9 cellular contexts compared by ENCODE assay signal in genomic region chr3:114623420-114624046, GRCh38.
A peak's percentile ranks its signal among the peaks of the same experiment; 100 is the strongest.
DNase-seq lines count a peak whose midpoint lies in the region; ATAC-seq and TF ChIP-seq lines count a peak whose summit lies in the region.
"Had no signal": no experiment of that assay in that cellular context is flagged by ENCODE, and none has a peak within 500 bp of the region (broad histone marks: within the 10 kb centered on the region; RNA-seq: fewer than 3 reads in every experiment).

No MANE protein-coding gene starts in this region.

- no peaks in the 10 kb centered on the region for H3K27me3 ChIP-seq in H9 (ENCODE audit: insufficient read depth, low read length)

- H3K4me1 Mint-ChIP-seq in H9, result peaks cover 9 to 17% of the 10 kb centered on the region in 2 experiments; a peak in 3 of 4 replicates
- peaks cover 26% of the 10 kb centered on the region for H3K4me1 Mint-ChIP-seq in stimulated activated memory B cell treated with anti-CD40 and anti-IgM and Interleukin-4, amounts not matched to agents 10 μg/mL and 1 μg/mL and 100 μg/mL, for 72 hours

- H4K5ac ChIP-seq in H9 (ENCODE audit: insufficient read length, low read depth, low read length), result no peak overlapping the region

- no peak overlapping the region for H3K18ac ChIP-seq in H9 (ENCODE audit: insufficient read length, low read depth, low read length)

- no peak overlapping the region for H3K23ac ChIP-seq in H9 (ENCODE audit: insufficient read length, low read depth, low read length)

- H3K79me1 ChIP-seq in H9 (ENCODE audit: insufficient read depth, low read depth, low read length, poor library complexity, severe bottlenecking), result no peaks in the 10 kb centered on the region

- H2BK5ac ChIP-seq in H9 (ENCODE audit: insufficient read length, low read length), result no peak overlapping the region

- H2AFZ ChIP-seq in H9 (ENCODE audit: low read length), result no peak overlapping the region

- H3K4me1 ChIP-seq in H9 (ENCODE audit: insufficient read depth, low read length), result no peaks in the 10 kb centered on the region; the same call in 1 of the 2 replicates

- H3K9me3 ChIP-seq in H9 (ENCODE audit: control insufficient read depth, low read depth, low read length), result no peaks in the 10 kb centered on the region

- TF ChIP-seq CTCF in H9 (conservative IDR thresholded peaks at IDR 0.05) (no peak), astrocyte of the spinal cord (IDR thresholded peaks at IDR 0.05; ENCODE audit: low read depth, low read length) (no peak)

- H3K4me3 Mint-ChIP-seq in H9, result no peak overlapping the region
- H3K4me3 Mint-ChIP-seq in stimulated activated memory B cell treated with anti-CD40 and anti-IgM and Interleukin-4, amounts not matched to agents 10 μg/mL and 1 μg/mL and 100 μg/mL, for 72 hours, result no peak overlapping the region
- H3K4me3 Mint-ChIP-seq: central memory CD8-positive, alpha-beta T cell had no signal

- no peak overlapping the region for H3K4ac ChIP-seq in H9 (ENCODE audit: low read depth, low read length)

- DNase-seq in H9, result no peak
- DNase-seq in astrocyte of the spinal cord (ENCODE audit: low read depth, low spot score), result no peak
- DNase-seq in kidney tubule cell (ENCODE audit: low spot score), result peak; percentile 63
- DNase-seq in COR-L47 (lab: John Stamatoyannopoulos, UW), result no peak
- DNase-seq in iPS-NIHi7 (ENCODE audit: extremely low spot score), result no peak
- no peak for DNase-seq in inferior parietal cortex (ENCODE audit: extremely low spot score)

- no peak overlapping the region for H3K27ac ChIP-seq in H9 (ENCODE audit: insufficient read length, low read depth, low read length)

- no peaks in the 10 kb centered on the region for H3K9me3 Mint-ChIP-seq in H9
- no peaks in the 10 kb centered on the region for H3K9me3 Mint-ChIP-seq in stimulated activated memory B cell treated with anti-CD40 and anti-IgM and Interleukin-4, amounts not matched to agents 10 μg/mL and 1 μg/mL and 100 μg/mL, for 72 hours
- H3K9me3 Mint-ChIP-seq: central memory CD8-positive, alpha-beta T cell had no signal

- H3K9ac ChIP-seq in H9 (ENCODE audit: extremely low read depth, insufficient read length, low read length), result no peak overlapping the region

- H2AK5ac ChIP-seq in H9 (ENCODE audit: insufficient read length, low read length), result no peak overlapping the region

- H3K27ac Mint-ChIP-seq in H9, result no peak overlapping the region; a peak in 1 of 7 replicates
- no peak overlapping the region for H3K27ac Mint-ChIP-seq in stimulated activated memory B cell treated with anti-CD40 and anti-IgM and Interleukin-4, amounts not matched to agents 10 μg/mL and 1 μg/mL and 100 μg/mL, for 72 hours

- no peaks in the 10 kb centered on the region for H4K20me1 ChIP-seq in H9 (ENCODE audit: control insufficient read depth, insufficient read depth, insufficient read length)

- H2BK12ac ChIP-seq in H9 (ENCODE audit: insufficient read length, low read depth, low read length), result no peak overlapping the region

- H4K8ac ChIP-seq in H9 (replicated peaks; ENCODE audit: insufficient read length, low read depth, low read length), result peak overlapping the region; percentile 35

- H2BK20ac ChIP-seq in H9 (ENCODE audit: low read depth, low read length, poor library complexity, severe bottlenecking), result no peak overlapping the region

- peak; percentile 39 for ATAC-seq in stimulated activated memory B cell treated with anti-CD40 and anti-IgM and Interleukin-4, amounts not matched to agents 10 μg/mL and 1 μg/mL and 100 μg/mL, for 72 hours
- no peak for ATAC-seq in GM19395 (IDR thresholded peaks at IDR 0.05; ENCODE audit: unreplicated experiment)

- no peak overlapping the region for H2BK120ac ChIP-seq in H9 (ENCODE audit: low read depth, low read length, poor library complexity, severe bottlenecking)

- H3T11ph ChIP-seq in H9 (ENCODE audit: low read length), result no peak overlapping the region

- no peaks in the 10 kb centered on the region for H3K23me2 ChIP-seq in H9 (ENCODE audit: insufficient read length, low read depth, low read length, poor library complexity, severe bottlenecking)

- H3K4me2 ChIP-seq in H9 (ENCODE audit: insufficient read depth, insufficient read length, low read length), result no peak overlapping the region

- peak overlapping the region; percentile 61; the same call in 1 of the 2 replicates for H3K14ac ChIP-seq in H9 (ENCODE audit: insufficient read depth, low read length)

- H3K27me3 Mint-ChIP-seq in H9 (ENCODE audit: low read depth), result no peaks in the 10 kb centered on the region
- no peaks in the 10 kb centered on the region for H3K27me3 Mint-ChIP-seq in stimulated activated memory B cell treated with anti-CD40 and anti-IgM and Interleukin-4, amounts not matched to agents 10 μg/mL and 1 μg/mL and 100 μg/mL, for 72 hours
- H3K27me3 Mint-ChIP-seq: central memory CD8-positive, alpha-beta T cell had no signal

- in situ Hi-C loops in astrocyte of the spinal cord (cut with HindIII; ENCODE audit: low sequenced_read_pairs), result no loop called here

- no peak overlapping the region for H3K56ac ChIP-seq in H9 (ENCODE audit: insufficient read length, low read depth, low read length)

- H3K4me3 ChIP-seq in astrocyte of the spinal cord (ENCODE audit: low read depth, low read length), result peak overlapping the region; percentile 57

- H4K91ac ChIP-seq in H9 (ENCODE audit: insufficient read length, low read depth, low read length), result peak overlapping the region; percentile 58

- no peaks in the 10 kb centered on the region for H3K36me3 Mint-ChIP-seq in H9 (ENCODE audit: insufficient read depth in 1 of 3, low read depth in 3 of 3)
- peaks cover 16% of the 10 kb centered on the region for H3K36me3 Mint-ChIP-seq in stimulated activated memory B cell treated with anti-CD40 and anti-IgM and Interleukin-4, amounts not matched to agents 10 μg/mL and 1 μg/mL and 100 μg/mL, for 72 hours

- H3K79me2 ChIP-seq in H9 (ENCODE audit: insufficient read depth, low read length), result no peaks in the 10 kb centered on the region

- no CpG with 5 or more reads among the region's 5 CpGs for WGBS in H9 (ENCODE audit: extremely low coverage, insufficient read length, low lambda C conversion rate)

- no peak overlapping the region for H2BK15ac ChIP-seq in H9 (ENCODE audit: low read depth, low read length)
